ENCODE assay signal across 1 cellular context in the genomic region with DNA sequence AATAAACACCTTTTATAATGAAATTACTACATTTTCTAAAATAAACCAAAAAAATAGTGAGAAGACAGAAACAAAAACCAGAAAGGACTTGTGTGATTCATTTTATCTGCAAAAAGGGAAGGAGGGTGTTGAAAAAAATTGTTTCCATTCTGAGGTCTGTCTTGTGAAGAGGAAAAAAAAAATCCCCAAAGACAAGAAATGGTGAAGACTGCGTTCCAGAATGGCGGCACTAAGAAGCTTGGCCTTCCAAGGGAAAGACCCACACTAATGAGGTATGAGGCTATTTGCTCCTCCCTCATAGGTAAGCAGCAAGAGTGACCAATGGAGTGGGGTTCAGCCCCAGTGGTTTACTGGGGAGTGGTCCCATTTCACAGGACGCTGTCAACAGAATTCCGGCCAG.
TF ChIP-seq lines count a peak whose summit lies in the region.

No MANE protein-coding gene starts in this region.

TF ChIP-seq in GM12878, 131 proteins besides CTCF, POLR2A, EP300 and RAD21:
- TF ChIP-seq, protein P1, sequence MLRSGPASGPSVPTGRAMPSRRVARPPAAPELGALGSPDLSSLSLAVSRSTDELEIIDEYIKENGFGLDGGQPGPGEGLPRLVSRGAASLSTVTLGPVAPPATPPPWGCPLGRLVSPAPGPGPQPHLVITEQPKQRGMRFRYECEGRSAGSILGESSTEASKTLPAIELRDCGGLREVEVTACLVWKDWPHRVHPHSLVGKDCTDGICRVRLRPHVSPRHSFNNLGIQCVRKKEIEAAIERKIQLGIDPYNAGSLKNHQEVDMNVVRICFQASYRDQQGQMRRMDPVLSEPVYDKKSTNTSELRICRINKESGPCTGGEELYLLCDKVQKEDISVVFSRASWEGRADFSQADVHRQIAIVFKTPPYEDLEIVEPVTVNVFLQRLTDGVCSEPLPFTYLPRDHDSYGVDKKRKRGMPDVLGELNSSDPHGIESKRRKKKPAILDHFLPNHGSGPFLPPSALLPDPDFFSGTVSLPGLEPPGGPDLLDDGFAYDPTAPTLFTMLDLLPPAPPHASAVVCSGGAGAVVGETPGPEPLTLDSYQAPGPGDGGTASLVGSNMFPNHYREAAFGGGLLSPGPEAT (IDR thresholded peaks at IDR 0.05; ENCODE audit: low read depth) = 0 out of 2 replicates have a peak, but pooled peaks have one; percentile 20
- TF ChIP-seq JUND (IDR thresholded peaks at IDR 0.05; ENCODE audit: low read depth, low read length) = no peak
- TF ChIP-seq, protein P2, sequence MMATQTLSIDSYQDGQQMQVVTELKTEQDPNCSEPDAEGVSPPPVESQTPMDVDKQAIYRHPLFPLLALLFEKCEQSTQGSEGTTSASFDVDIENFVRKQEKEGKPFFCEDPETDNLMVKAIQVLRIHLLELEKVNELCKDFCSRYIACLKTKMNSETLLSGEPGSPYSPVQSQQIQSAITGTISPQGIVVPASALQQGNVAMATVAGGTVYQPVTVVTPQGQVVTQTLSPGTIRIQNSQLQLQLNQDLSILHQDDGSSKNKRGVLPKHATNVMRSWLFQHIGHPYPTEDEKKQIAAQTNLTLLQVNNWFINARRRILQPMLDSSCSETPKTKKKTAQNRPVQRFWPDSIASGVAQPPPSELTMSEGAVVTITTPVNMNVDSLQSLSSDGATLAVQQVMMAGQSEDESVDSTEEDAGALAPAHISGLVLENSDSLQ (IDR thresholded peaks at IDR 0.05) = no peak
- no peak for TF ChIP-seq FOXK2 (IDR thresholded peaks at IDR 0.05)
- TF ChIP-seq ZNF384 (IDR thresholded peaks at IDR 0.05; ENCODE audit: borderline replicate concordance, low read depth, low read length) = 0 out of 2 replicates have a peak, but pooled peaks have one; percentile 18
- 0 out of 2 replicates have a peak, but pooled peaks have one; percentile 32 for TF ChIP-seq YY1 (IDR thresholded peaks at IDR 0.05; ENCODE audit: low read depth, low read length)
- TF ChIP-seq PAX5 (IDR thresholded peaks at IDR 0.05; ENCODE audit: borderline replicate concordance, low read depth, low read length) = no peak
